Comparison of ENCODE assay signal across 16 cellular contexts in genomic region chr2:3466966-3467365, GRCh38.
"Had no signal": no experiment of that assay in that cellular context is flagged by ENCODE, and none has a peak within 500 bp of the region (broad histone marks: within the 10 kb centered on the region; RNA-seq: fewer than 3 reads in every experiment).

No MANE protein-coding gene starts in this region.

- H3K27ac ChIP-seq: neutrophil had no signal

- DNase-seq: activated CD4-positive, alpha-beta T cell treated with anti-CD3 and anti-CD28 coated beads, Interleukin-2, amount 10 ng/mL, durations not matched to agents 24 days and 14 days; activated CD4-positive, CD25-positive, alpha-beta regulatory T cell; activated CD8-positive, alpha-beta memory T cell treated with anti-CD3 and anti-CD28 coated beads, Interleukin-2, amount 50 U/mL, for 4 hours; activated CD8-positive, alpha-beta T cell treated with anti-CD3 and anti-CD28 coated beads, Interleukin-2, amount 10 ng/mL, durations not matched to agents 7 days and 5 days; activated effector memory CD4-positive, alpha-beta T cell treated with anti-CD3 and anti-CD28 coated beads, Interleukin-2, amount 50 U/mL, for 16 hours; activated T-cell treated with anti-CD3 and anti-CD28 coated beads, Interleukin-2, amount 50 U/mL, for 48 hours; body of pancreas; dermis blood vessel endothelial cell; effector memory CD8-positive, alpha-beta T cell; left colon; natural killer cell; stimulated activated CD4-positive, alpha-beta T cell treated with anti-CD3 and anti-CD28 coated beads, Interleukin-1b, Interleukin-23, amount 100 ng/mL, for 48 hours; stimulated activated naive CD8-positive, alpha-beta T cell treated with anti-CD3 and anti-CD28 coated beads, Interleukin-15, amount 100 ng/mL, for 72 hours; SW 1271 had no signal

- H3K27me3 ChIP-seq: body of pancreas, neutrophil had no signal

- H3K4me3 ChIP-seq: body of pancreas, smooth muscle cell had no signal

- H3K4me1 ChIP-seq: body of pancreas had no signal

- ATAC-seq: activated CD8-positive, alpha-beta T cell treated with anti-CD3 and anti-CD28 coated beads, Interleukin-2, amount 10 ng/mL, durations not matched to agents 7 days and 5 days; body of pancreas; effector memory CD8-positive, alpha-beta T cell; left colon; natural killer cell; stimulated activated naive CD8-positive, alpha-beta T cell treated with anti-CD3 and anti-CD28 coated beads, Interleukin-15, amount 100 ng/mL, for 72 hours had no signal

- H3K9me3 ChIP-seq: body of pancreas, neutrophil had no signal
